ENCODE assay signal across 14 cellular contexts in the genomic region with DNA sequence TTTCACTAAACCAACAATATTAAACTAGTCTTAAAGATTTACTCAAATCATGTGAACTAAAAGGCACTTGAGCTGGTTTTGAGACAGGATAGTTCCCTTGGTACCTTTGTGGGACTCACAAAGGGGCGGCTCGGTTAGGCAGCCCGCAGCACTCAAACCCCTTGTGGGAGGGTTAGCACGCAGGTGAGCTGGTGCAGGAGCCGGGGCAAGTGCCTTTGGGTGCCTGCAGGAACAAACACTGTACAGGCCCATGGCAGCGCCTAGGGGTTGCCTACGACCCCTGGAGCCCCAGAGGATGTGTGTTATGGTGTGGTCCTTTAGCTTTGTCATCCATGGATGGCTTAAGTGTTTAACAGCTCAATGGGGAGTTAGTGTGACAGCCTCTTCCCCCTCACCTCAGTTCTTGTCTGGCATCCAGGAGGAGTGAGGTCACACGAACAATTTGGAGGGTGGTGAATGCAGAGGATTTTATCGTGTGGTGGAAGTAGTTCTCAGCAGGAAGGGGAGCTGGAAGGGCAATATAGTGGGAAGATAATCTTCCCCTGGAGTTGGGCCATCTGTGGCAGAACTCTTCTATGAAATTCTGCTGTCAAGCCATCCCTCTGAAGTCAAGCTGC.
"Had no signal": no experiment of that assay in that cellular context is flagged by ENCODE, and none has a peak within 500 bp of the region (broad histone marks: within the 10 kb centered on the region; RNA-seq: fewer than 3 reads in every experiment).

No MANE protein-coding gene starts in this region.

- H3K27ac ChIP-seq: lower lobe of right lung, sigmoid colon, suprapubic skin had no signal

- H3K36me3 ChIP-seq: lower lobe of right lung, sigmoid colon, suprapubic skin had no signal

- FAIRE-seq: kidney had no signal

- ATAC-seq: lower lobe of right lung; mucosa of descending colon; naive thymus-derived CD8-positive, alpha-beta T cell; stimulated activated naive CD8-positive, alpha-beta T cell treated with anti-CD3 and anti-CD28 coated beads, Interleukin-15, Interleukin-2, amounts not matched to agents 100 U/mL and 50 U/mL, for 24 hours had no signal

- H3K9me3 ChIP-seq: lower lobe of right lung, mucosa of descending colon, sigmoid colon, suprapubic skin had no signal

- H3K4me1 ChIP-seq: suprapubic skin had no signal

- H3K4me3 ChIP-seq: coronary artery, lower lobe of right lung, mucosa of descending colon, sigmoid colon, suprapubic skin had no signal

- H3K27me3 ChIP-seq: sigmoid colon, suprapubic skin had no signal

- DNase-seq: activated naive CD4-positive, alpha-beta T cell treated with anti-CD3 and anti-CD28 coated beads, Interleukin-2, amount 10 ng/mL, durations not matched to agents 7 days and 5 days; central memory CD4-positive, alpha-beta T cell; effector CD8-positive, alpha-beta T cell; foreskin melanocyte; kidney; lower lobe of right lung; mucosa of descending colon; nucleus accumbens; sigmoid colon; stimulated activated CD4-positive, alpha-beta T cell treated with anti-CD3 and anti-CD28 coated beads, Interleukin-12 subunit alpha, Interleukin-12 subunit beta, amount 100 ng/mL, for 4 hours; stimulated activated naive CD8-positive, alpha-beta T cell treated with anti-CD3 and anti-CD28 coated beads, Interleukin-15, Interleukin-2, amounts not matched to agents 100 U/mL and 50 U/mL, for 24 hours had no signal
